Comparison of ENCODE assay signal across 8 cellular contexts in the genomic region with DNA sequence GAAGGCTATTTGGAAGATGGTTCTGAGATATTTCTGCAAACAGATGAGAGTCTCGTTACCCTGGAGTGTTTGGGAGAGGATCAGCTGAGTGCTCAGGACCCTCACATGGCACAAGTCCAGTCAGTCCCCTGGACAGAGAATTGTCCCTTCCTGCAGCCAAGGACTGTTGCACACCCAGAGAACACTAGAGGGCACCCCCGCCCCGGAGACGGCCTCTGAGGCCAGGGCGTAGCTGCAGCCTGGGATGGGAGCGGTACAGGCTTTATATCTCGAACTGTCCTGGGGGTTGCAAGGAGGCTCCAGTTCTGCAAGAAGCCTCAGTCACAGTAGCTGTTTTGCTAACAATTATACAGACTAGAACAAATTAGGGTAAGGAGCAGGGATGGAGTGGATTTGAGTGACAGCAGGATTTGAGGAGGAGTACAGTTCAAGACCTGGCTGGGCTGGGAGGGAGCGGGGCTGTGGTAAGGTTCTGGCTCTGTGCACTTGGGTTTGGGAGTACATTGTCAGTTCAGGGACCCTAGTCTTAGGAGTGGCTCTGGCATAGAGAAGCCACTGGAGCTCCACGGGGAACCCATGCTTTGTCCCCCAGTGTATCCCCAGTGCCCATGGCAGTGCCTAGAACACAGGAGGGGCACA.
DNase-seq lines count a peak whose midpoint lies in the region; ATAC-seq and TF ChIP-seq lines count a peak whose summit lies in the region.

No MANE protein-coding gene starts in this region.

- POLR2A ChIA-PET in activated CD4-positive, alpha-beta memory T cell treated with anti-CD3 and anti-CD28 coated beads, Interleukin-2, amount 10 ng/mL, durations not matched to agents 7 days and 5 days (lab: Charles Lee), result no interaction called here

- no peaks in the 10 kb centered on the region for H3K9me3 ChIP-seq in DND-41 (ENCODE audit: insufficient read depth, low read length, severe bottlenecking)

- no peak overlapping the region for H3K27ac Mint-ChIP-seq in activated CD4-positive, alpha-beta memory T cell treated with anti-CD3 and anti-CD28 coated beads, Interleukin-2, amount 10 ng/mL, durations not matched to agents 7 days and 5 days
- peak overlapping the region; percentile 13 for H3K27ac Mint-ChIP-seq in neural crest cell (ENCODE audit: unreplicated experiment)

- H3K27ac ChIP-seq in DND-41 (ENCODE audit: low read length), result no peak overlapping the region

- H3K4me2 ChIP-seq in DND-41 (ENCODE audit: insufficient read depth, low read length), result no peak overlapping the region

- no peak overlapping the region for H2AFZ ChIP-seq in DND-41 (ENCODE audit: low read depth, low read length)

- TF ChIP-seq CTCF in DND-41 (IDR thresholded peaks at IDR 0.05; ENCODE audit: borderline replicate concordance, extremely low read depth, low read length, poor library complexity, severe bottlenecking) (peak; percentile 65), neural crest cell (conservative IDR thresholded peaks at IDR 0.05) (peak; percentile 96)

- peaks cover 5% of the 10 kb centered on the region; the same call in 1 of the 2 replicates for H4K20me1 ChIP-seq in DND-41 (ENCODE audit: insufficient read depth, low read length)

- DNase-seq in DND-41 (peak; percentile 26), NCI-H345 treated with DMSO at 0.1 percent for 48 hours (lab: John Stamatoyannopoulos, UW; ENCODE audit: unreplicated experiment) (peak; percentile 15), fibroblast of the conjunctiva (ENCODE audit: low read depth) (peak; percentile 66), neural crest cell (ENCODE audit: low read depth, low spot score) (peak; percentile 87), ureter (ENCODE audit: low spot score) (peak; percentile 86)
- DNase-seq in activated CD4-positive, alpha-beta memory T cell treated with anti-CD3 and anti-CD28 coated beads, Interleukin-2, amount 10 ng/mL, durations not matched to agents 7 days and 5 days, result peak; percentile 28

- H3K36me3 Mint-ChIP-seq in activated CD4-positive, alpha-beta memory T cell treated with anti-CD3 and anti-CD28 coated beads, Interleukin-2, amount 10 ng/mL, durations not matched to agents 7 days and 5 days (ENCODE audit: low read depth), result no peaks in the 10 kb centered on the region
- peaks cover 16% of the 10 kb centered on the region for H3K36me3 Mint-ChIP-seq in neural crest cell (ENCODE audit: low read depth)

- no peaks in the 10 kb centered on the region for H3K79me2 ChIP-seq in DND-41 (ENCODE audit: insufficient read depth, low read length)

- no peaks in the 10 kb centered on the region for H3K4me1 ChIP-seq in DND-41 (ENCODE audit: insufficient read depth, low read length)

- no peaks in the 10 kb centered on the region for H3K27me3 Mint-ChIP-seq in activated CD4-positive, alpha-beta memory T cell treated with anti-CD3 and anti-CD28 coated beads, Interleukin-2, amount 10 ng/mL, durations not matched to agents 7 days and 5 days
- H3K27me3 Mint-ChIP-seq in neural crest cell (ENCODE audit: low read depth), result no peaks in the 10 kb centered on the region

- no peaks in the 10 kb centered on the region for H3K27me3 ChIP-seq in DND-41 (ENCODE audit: insufficient read depth, low read length, poor library complexity)

- H3K9ac ChIP-seq in DND-41 (ENCODE audit: low read depth, low read length), result no peak overlapping the region

- no peak overlapping the region for H3K4me3 Mint-ChIP-seq in activated CD4-positive, alpha-beta memory T cell treated with anti-CD3 and anti-CD28 coated beads, Interleukin-2, amount 10 ng/mL, durations not matched to agents 7 days and 5 days
- peak overlapping the region; percentile 69 for H3K4me3 Mint-ChIP-seq in neural crest cell

- no peak overlapping the region for H3K4me3 ChIP-seq in DND-41 (ENCODE audit: low read depth in 1 of 2, low read length in 2 of 2)

- ATAC-seq in DND-41 (ENCODE audit: insufficient read depth, low read depth), result peak; percentile 76; the same call in 2 of the 3 replicates
- ATAC-seq in HG02763 (IDR thresholded peaks at IDR 0.05; ENCODE audit: unreplicated experiment), result peak; percentile 53
- ATAC-seq in HG03095 (IDR thresholded peaks at IDR 0.05; ENCODE audit: unreplicated experiment), result no peak

- CTCF ChIA-PET in activated CD4-positive, alpha-beta memory T cell treated with anti-CD3 and anti-CD28 coated beads, Interleukin-2, amount 10 ng/mL, durations not matched to agents 7 days and 5 days (lab: Charles Lee), result interaction anchor here (0.6 to 6.9 kb wide), 8 partner anchors 8 to 71 kb away, joined by 3 to 59 read pairs (median 6); no protein-coding TSS in a partner anchor

- H3K4me1 Mint-ChIP-seq in activated CD4-positive, alpha-beta memory T cell treated with anti-CD3 and anti-CD28 coated beads, Interleukin-2, amount 10 ng/mL, durations not matched to agents 7 days and 5 days, result no peaks in the 10 kb centered on the region
- H3K4me1 Mint-ChIP-seq in neural crest cell, result peaks cover 33% of the 10 kb centered on the region

- H3K9me3 Mint-ChIP-seq in activated CD4-positive, alpha-beta memory T cell treated with anti-CD3 and anti-CD28 coated beads, Interleukin-2, amount 10 ng/mL, durations not matched to agents 7 days and 5 days, result peaks cover 5% of the 10 kb centered on the region
- no peaks in the 10 kb centered on the region for H3K9me3 Mint-ChIP-seq in neural crest cell

- no peaks in the 10 kb centered on the region for H3K36me3 ChIP-seq in DND-41 (ENCODE audit: insufficient read depth, low read length)

Comparison
In these comparisons a context has a peak if more than half of its experiments do, and no peak if none do; other contexts are left out.
1. DNase-seq: peak in every context shown above with its lines; median percentile 87 in neural crest cell; 86 in ureter; 66 in fibroblast of the conjunctiva; 28 in activated CD4-positive, alpha-beta memory T cell treated with anti-CD3 and anti-CD28 coated beads, Interleukin-2, amount 10 ng/mL, durations not matched to agents 7 days and 5 days; 26 in DND-41; 15 in NCI-H345 treated with DMSO at 0.1 percent for 48 hours.